ENCODE assay signal across 1 cellular context in genomic region chr9:134443169-134444039, GRCh38.
TF ChIP-seq lines count a peak whose summit lies in the region.

No MANE protein-coding gene starts in this region.

TF ChIP-seq in HepG2, 621 proteins besides CTCF, POLR2A, EP300 and RAD21 (continued from another document and continues in another):
- 0 out of 2 replicates have a peak, but pooled peaks have one; percentile 23 for TF ChIP-seq HHEX (CRISPR knock-in tag; IDR thresholded peaks at IDR 0.05)
- no peak for TF ChIP-seq ZBTB10 (CRISPR knock-in tag; IDR thresholded peaks at IDR 0.05; ENCODE audit: borderline replicate concordance)
- TF ChIP-seq ZNF598 (CRISPR knock-in tag; IDR thresholded peaks at IDR 0.05; ENCODE audit: borderline replicate concordance), result 0 out of 2 replicates have a peak, but pooled peaks have one; percentile 58
- TF ChIP-seq ARID2 (CRISPR knock-in tag; IDR thresholded peaks at IDR 0.05; ENCODE audit: borderline replicate concordance), result no peak
- TF ChIP-seq CBFB (CRISPR knock-in tag; IDR thresholded peaks at IDR 0.05), result no peak; the same call in 1 of the 2 replicates
- TF ChIP-seq MTERF4 (CRISPR knock-in tag; IDR thresholded peaks at IDR 0.05), result 0 out of 2 replicates have a peak, but pooled peaks have one; percentile 32
- no peak for TF ChIP-seq KLF6 (CRISPR knock-in tag; IDR thresholded peaks at IDR 0.05)
- no peak for TF ChIP-seq PRPF4 (IDR thresholded peaks at IDR 0.05; ENCODE audit: low read depth, low read length, poor library complexity, severe bottlenecking)
- TF ChIP-seq PATZ1 (CRISPR knock-in tag; IDR thresholded peaks at IDR 0.05), result peak; percentile 57; the same call in 1 of the 2 replicates
- TF ChIP-seq CEBPB (IDR thresholded peaks at IDR 0.05; ENCODE audit: borderline replicate concordance, low read depth, low read length), result no peak
- TF ChIP-seq MXD3 (CRISPR knock-in tag; IDR thresholded peaks at IDR 0.05), result no peak
- TF ChIP-seq GATAD2A (CRISPR knock-in tag; IDR thresholded peaks at IDR 0.05), result peak; percentile 67
- no peak for TF ChIP-seq DDIT3 (CRISPR knock-in tag; IDR thresholded peaks at IDR 0.05)
- TF ChIP-seq NRL (CRISPR knock-in tag; IDR thresholded peaks at IDR 0.05; ENCODE audit: borderline replicate concordance), result no peak
- TF ChIP-seq SP140L (CRISPR knock-in tag; IDR thresholded peaks at IDR 0.05; ENCODE audit: borderline replicate concordance), result no peak
- TF ChIP-seq ZBTB46 (CRISPR knock-in tag; IDR thresholded peaks at IDR 0.05; ENCODE audit: borderline replicate concordance), result peak; percentile 75; the same call in 1 of the 2 replicates
- TF ChIP-seq ZNF501 (CRISPR knock-in tag; IDR thresholded peaks at IDR 0.05), result 0 out of 2 replicates have a peak, but pooled peaks have one; percentile 27
- no peak for TF ChIP-seq ZNF296 (CRISPR knock-in tag; conservative IDR thresholded peaks at IDR 0.05)
- TF ChIP-seq SNAI1 (CRISPR knock-in tag; IDR thresholded peaks at IDR 0.05; ENCODE audit: borderline replicate concordance), result no peak
- no peak for TF ChIP-seq MLX (CRISPR knock-in tag; IDR thresholded peaks at IDR 0.05)
- no peak for TF ChIP-seq FLYWCH1 (CRISPR knock-in tag; IDR thresholded peaks at IDR 0.05)
- TF ChIP-seq ZBTB7B (CRISPR knock-in tag; IDR thresholded peaks at IDR 0.05), result peak; percentile 75; the same call in 1 of the 2 replicates
- TF ChIP-seq PAF1 (CRISPR knock-in tag; IDR thresholded peaks at IDR 0.05), result no peak
- TF ChIP-seq DBP (CRISPR knock-in tag; IDR thresholded peaks at IDR 0.05; ENCODE audit: not compliant biosample characterization), result no peak
- no peak for TF ChIP-seq CREM (IDR thresholded peaks at IDR 0.05)
- TF ChIP-seq CREM (CRISPR knock-in tag; IDR thresholded peaks at IDR 0.05), result no peak
- 0 out of 2 replicates have a peak, but pooled peaks have one; percentile 83 for TF ChIP-seq MTF2 (CRISPR knock-in tag; IDR thresholded peaks at IDR 0.05; ENCODE audit: borderline replicate concordance)
- TF ChIP-seq ZNF704 (CRISPR knock-in tag; IDR thresholded peaks at IDR 0.05; ENCODE audit: borderline replicate concordance), result no peak
- TF ChIP-seq ZNF883 (CRISPR knock-in tag; IDR thresholded peaks at IDR 0.05; ENCODE audit: not compliant biosample characterization), result no peak
- TF ChIP-seq ZNF644 (CRISPR knock-in tag; IDR thresholded peaks at IDR 0.05; ENCODE audit: low read depth), result no peak
- TF ChIP-seq RBM39 (IDR thresholded peaks at IDR 0.05; ENCODE audit: low read depth, low read length, poor library complexity, severe bottlenecking), result no peak
- TF ChIP-seq CENPX (CRISPR knock-in tag; IDR thresholded peaks at IDR 0.05), result no peak
- 0 out of 2 replicates have a peak, but pooled peaks have one; percentile 39 for TF ChIP-seq MED1 (CRISPR knock-in tag; IDR thresholded peaks at IDR 0.05)
- TF ChIP-seq NFKBIZ (CRISPR knock-in tag; IDR thresholded peaks at IDR 0.05), result no peak
- TF ChIP-seq ZNF468 (CRISPR knock-in tag; IDR thresholded peaks at IDR 0.05), result no peak
- no peak for TF ChIP-seq DZIP1 (CRISPR knock-in tag; IDR thresholded peaks at IDR 0.05)
- peak; percentile 86 for TF ChIP-seq KDM2A (CRISPR knock-in tag; IDR thresholded peaks at IDR 0.05; ENCODE audit: borderline replicate concordance, low read depth)
- TF ChIP-seq THAP8 (CRISPR knock-in tag; IDR thresholded peaks at IDR 0.05; ENCODE audit: borderline replicate concordance), result no peak
- TF ChIP-seq KAT8 (CRISPR knock-in tag; IDR thresholded peaks at IDR 0.05), result 0 out of 2 replicates have a peak, but pooled peaks have one; percentile 35
- no peak for TF ChIP-seq PCBP2 (optimal IDR thresholded peaks at IDR 0.05; ENCODE audit: low read depth, low read length, poor library complexity, severe bottlenecking)
- TF ChIP-seq ZNF572 (CRISPR knock-in tag; IDR thresholded peaks at IDR 0.05), result no peak
- TF ChIP-seq HNF1A (IDR thresholded peaks at IDR 0.05; ENCODE audit: low read depth), result no peak
- peak; percentile 24; the same call in 1 of the 2 replicates for TF ChIP-seq HNF1A (CRISPR knock-in tag; IDR thresholded peaks at IDR 0.05; ENCODE audit: borderline replicate concordance)
- no peak for TF ChIP-seq ZNF720 (CRISPR knock-in tag; IDR thresholded peaks at IDR 0.05)
- TF ChIP-seq ZC3H13 (CRISPR knock-in tag; IDR thresholded peaks at IDR 0.05), result no peak
